In the genomic region with DNA sequence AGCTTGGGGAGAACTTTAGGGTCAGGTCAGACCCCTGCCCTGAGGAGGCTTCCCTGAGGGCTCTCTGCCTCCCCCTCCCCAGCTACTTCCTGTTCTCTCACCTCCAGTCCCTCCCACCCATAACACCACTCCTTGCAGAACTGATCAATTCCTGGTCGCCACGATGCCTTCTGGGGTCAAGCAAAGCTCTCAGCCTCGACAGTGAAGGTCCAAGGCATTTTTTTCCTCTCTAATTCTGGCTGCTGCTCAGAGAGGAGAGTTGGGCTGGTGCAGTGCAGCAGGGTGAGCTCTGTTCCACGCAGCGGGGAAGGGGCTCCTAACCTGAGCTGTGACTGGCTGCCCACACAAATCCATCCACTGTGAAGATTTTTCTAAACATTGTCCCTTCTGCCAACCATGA, we compare ENCODE assay signal across 22 cellular contexts.
"Had no signal": no experiment of that assay in that cellular context is flagged by ENCODE, and none has a peak within 500 bp of the region (broad histone marks: within the 10 kb centered on the region; RNA-seq: fewer than 3 reads in every experiment).

No MANE protein-coding gene starts in this region.

- H3K27me3 ChIP-seq: SJSA1, thyroid gland, vagina had no signal

- H3K4me3 Mint-ChIP-seq: activated CD4-positive, alpha-beta memory T cell treated with anti-CD3 and anti-CD28 coated beads for 36 hours; activated naive CD4-positive, alpha-beta T cell treated with anti-CD3 and anti-CD28 coated beads for 36 hours; activated T-helper 17 cell treated with anti-CD3 and anti-CD28 coated beads, Interleukin-2, amount 50 U/mL, for 72 hours; effector memory CD8-positive, alpha-beta T cell; mesothelial cell of epicardium; nephron progenitor cell; T-helper 17 cell had no signal

- H3K9me3 Mint-ChIP-seq: activated CD4-positive, alpha-beta memory T cell treated with anti-CD3 and anti-CD28 coated beads for 36 hours; activated naive CD4-positive, alpha-beta T cell treated with anti-CD3 and anti-CD28 coated beads for 36 hours; activated T-helper 17 cell treated with anti-CD3 and anti-CD28 coated beads, Interleukin-2, amount 50 U/mL, for 72 hours; effector memory CD8-positive, alpha-beta T cell; mesothelial cell of epicardium; nephron progenitor cell had no signal

- H3K4me3 ChIP-seq: breast epithelium, lung, SJSA1, thyroid gland, vagina had no signal

- H3K4me1 ChIP-seq: breast epithelium, SJSA1, thyroid gland, vagina had no signal

- H3K36me3 Mint-ChIP-seq: activated CD4-positive, alpha-beta memory T cell treated with anti-CD3 and anti-CD28 coated beads for 36 hours; mesothelial cell of epicardium had no signal

- H3K27ac Mint-ChIP-seq: activated CD4-positive, alpha-beta memory T cell treated with anti-CD3 and anti-CD28 coated beads for 36 hours; activated naive CD4-positive, alpha-beta T cell treated with anti-CD3 and anti-CD28 coated beads for 36 hours; activated T-helper 17 cell treated with anti-CD3 and anti-CD28 coated beads, Interleukin-2, amount 50 U/mL, for 72 hours; effector memory CD8-positive, alpha-beta T cell; mesothelial cell of epicardium; nephron progenitor cell; T-helper 17 cell had no signal

- H3K36me3 ChIP-seq: breast epithelium, SJSA1, thyroid gland, vagina had no signal

- H3K9me3 ChIP-seq: breast epithelium, thyroid gland, vagina had no signal

- H3K27ac ChIP-seq: breast epithelium, epithelial cell of prostate, SJSA1, thyroid gland, vagina, VCaP had no signal

- ATAC-seq: activated T-helper 17 cell treated with anti-CD3 and anti-CD28 coated beads, Interleukin-2, amount 50 U/mL, for 72 hours; effector memory CD8-positive, alpha-beta T cell; left colon; T-helper 17 cell had no signal

- H3K4me1 Mint-ChIP-seq: activated T-helper 17 cell treated with anti-CD3 and anti-CD28 coated beads, Interleukin-2, amount 50 U/mL, for 72 hours; mesothelial cell of epicardium had no signal

- DNase-seq: activated CD4-positive, alpha-beta memory T cell treated with anti-CD3 and anti-CD28 coated beads for 36 hours; activated CD4-positive, alpha-beta T cell treated with anti-CD3 and anti-CD28 coated beads for 4 hours; activated naive CD4-positive, alpha-beta T cell treated with anti-CD3 and anti-CD28 coated beads for 36 hours; activated T-cell treated with anti-CD3 and anti-CD28 coated beads for 4 hours; dermis blood vessel endothelial cell; effector memory CD8-positive, alpha-beta T cell; foreskin fibroblast; nephron progenitor cell; occipital lobe; stimulated activated CD8-positive, alpha-beta memory T cell treated with anti-CD3 and anti-CD28 coated beads, Interleukin-4, amount 100 ng/mL, for 48 hours; stimulated activated naive CD4-positive, alpha-beta T cell; thyroid gland had no signal
